Comparison of ENCODE assay signal across 8 cellular contexts in the genomic region with DNA sequence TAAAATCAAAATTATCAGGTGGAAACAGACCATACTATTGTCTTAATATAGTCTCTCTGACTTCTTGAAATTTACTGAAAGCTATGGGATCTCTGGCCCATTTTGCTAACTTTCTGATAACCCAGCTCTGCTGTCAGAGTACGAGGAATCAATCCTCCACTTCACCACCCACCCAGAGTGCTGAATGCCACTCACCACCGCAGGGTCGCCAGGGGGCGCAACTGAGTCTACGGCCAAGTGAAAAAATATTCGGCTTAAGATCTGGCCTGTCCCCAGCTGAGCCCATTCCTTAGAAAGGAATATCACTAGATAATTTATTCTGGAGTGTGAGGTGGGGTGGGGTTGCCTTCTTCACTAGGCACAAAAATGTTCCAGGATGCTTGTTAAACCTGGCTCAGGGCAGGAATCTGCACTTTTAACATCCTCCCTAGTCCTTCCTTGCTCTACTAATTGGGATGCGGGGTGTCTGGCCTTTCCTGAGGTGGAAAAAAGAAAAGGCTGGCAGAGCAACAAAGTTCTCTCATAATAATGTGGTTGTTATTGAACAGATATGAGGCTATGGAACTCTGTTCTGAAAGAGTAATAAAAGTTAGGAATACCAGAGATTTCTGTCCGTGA.
A peak's percentile ranks its signal among the peaks of the same experiment; 100 is the strongest.
DNase-seq lines count a peak whose midpoint lies in the region; ATAC-seq lines count a peak whose summit lies in the region.

No MANE protein-coding gene starts in this region.

- no peaks in the 10 kb centered on the region for H3K27me3 Mint-ChIP-seq in activated CD4-positive, alpha-beta memory T cell treated with anti-CD3 and anti-CD28 coated beads, Interleukin-2, amount 10 ng/mL, durations not matched to agents 7 days and 5 days
- no peaks in the 10 kb centered on the region for H3K27me3 Mint-ChIP-seq in activated CD8-positive, alpha-beta memory T cell treated with anti-CD3 and anti-CD28 coated beads, Interleukin-2, amount 10 ng/mL, durations not matched to agents 7 days and 5 days

- ATAC-seq in GM18909 (IDR thresholded peaks at IDR 0.05; ENCODE audit: poor library complexity, unreplicated experiment), result peak; percentile 71
- ATAC-seq in HG03469 (IDR thresholded peaks at IDR 0.05; ENCODE audit: unreplicated experiment), result peak; percentile 79
- ATAC-seq in activated CD8-positive, alpha-beta memory T cell treated with anti-CD3 and anti-CD28 coated beads, Interleukin-2, amount 10 ng/mL, durations not matched to agents 7 days and 5 days, result no peak
- no peak for ATAC-seq in activated CD4-positive, CD25-positive, alpha-beta regulatory T cell treated with anti-CD3 and anti-CD28 coated beads, Interleukin-2, amount 50 U/mL, for 24 hours

- H3K4me1 ChIP-seq in iPS DF 6.9 (ENCODE audit: control insufficient read depth, insufficient read depth, low read length), result no peaks in the 10 kb centered on the region

- no peak overlapping the region for H3K27ac Mint-ChIP-seq in activated CD4-positive, alpha-beta memory T cell treated with anti-CD3 and anti-CD28 coated beads, Interleukin-2, amount 10 ng/mL, durations not matched to agents 7 days and 5 days
- no peak overlapping the region for H3K27ac Mint-ChIP-seq in activated CD8-positive, alpha-beta memory T cell treated with anti-CD3 and anti-CD28 coated beads, Interleukin-2, amount 10 ng/mL, durations not matched to agents 7 days and 5 days

- peak; percentile 18 for DNase-seq in COR-L47 (lab: John Stamatoyannopoulos, UW)
- peak; percentile 24 for DNase-seq in activated CD4-positive, alpha-beta memory T cell treated with anti-CD3 and anti-CD28 coated beads, Interleukin-2, amount 10 ng/mL, durations not matched to agents 7 days and 5 days
- peak; percentile 20 for DNase-seq in iPS DF 6.9 (ENCODE audit: low read depth, low spot score)
- no peak for DNase-seq in OCI-M2 (lab: John Stamatoyannopoulos, UW; ENCODE audit: unreplicated experiment)
- DNase-seq in activated CD8-positive, alpha-beta memory T cell treated with anti-CD3 and anti-CD28 coated beads, Interleukin-2, amount 10 ng/mL, durations not matched to agents 7 days and 5 days, result no peak

- CTCF ChIA-PET in activated CD4-positive, alpha-beta memory T cell treated with anti-CD3 and anti-CD28 coated beads, Interleukin-2, amount 10 ng/mL, durations not matched to agents 7 days and 5 days (lab: Charles Lee), result no interaction called here
- CTCF ChIA-PET in activated CD8-positive, alpha-beta memory T cell treated with anti-CD3 and anti-CD28 coated beads, Interleukin-2, amount 10 ng/mL, durations not matched to agents 7 days and 5 days (lab: Charles Lee), result no interaction called here

- WGBS in iPS DF 6.9 (ENCODE audit: insufficient coverage, insufficient read length), result no CpG with 5 or more reads among the region's 8 CpGs

- H3K4me3 Mint-ChIP-seq in activated CD4-positive, alpha-beta memory T cell treated with anti-CD3 and anti-CD28 coated beads, Interleukin-2, amount 10 ng/mL, durations not matched to agents 7 days and 5 days, result no peak overlapping the region
- no peak overlapping the region for H3K4me3 Mint-ChIP-seq in activated CD8-positive, alpha-beta memory T cell treated with anti-CD3 and anti-CD28 coated beads, Interleukin-2, amount 10 ng/mL, durations not matched to agents 7 days and 5 days

- no peaks in the 10 kb centered on the region for H3K36me3 Mint-ChIP-seq in activated CD4-positive, alpha-beta memory T cell treated with anti-CD3 and anti-CD28 coated beads, Interleukin-2, amount 10 ng/mL, durations not matched to agents 7 days and 5 days (ENCODE audit: low read depth)
- no peaks in the 10 kb centered on the region for H3K36me3 Mint-ChIP-seq in activated CD8-positive, alpha-beta memory T cell treated with anti-CD3 and anti-CD28 coated beads, Interleukin-2, amount 10 ng/mL, durations not matched to agents 7 days and 5 days

- H3K27ac ChIP-seq in iPS DF 6.9 (ENCODE audit: low read length), result no peak overlapping the region

- no peaks in the 10 kb centered on the region for H3K36me3 ChIP-seq in iPS DF 6.9 (ENCODE audit: control insufficient read depth, insufficient read depth, low read length)

- POLR2A ChIA-PET in activated CD4-positive, alpha-beta memory T cell treated with anti-CD3 and anti-CD28 coated beads, Interleukin-2, amount 10 ng/mL, durations not matched to agents 7 days and 5 days (lab: Charles Lee), result no interaction called here

- no peaks in the 10 kb centered on the region for H3K9me3 Mint-ChIP-seq in activated CD4-positive, alpha-beta memory T cell treated with anti-CD3 and anti-CD28 coated beads, Interleukin-2, amount 10 ng/mL, durations not matched to agents 7 days and 5 days
- H3K9me3 Mint-ChIP-seq in activated CD8-positive, alpha-beta memory T cell treated with anti-CD3 and anti-CD28 coated beads, Interleukin-2, amount 10 ng/mL, durations not matched to agents 7 days and 5 days (ENCODE audit: low read depth), result no peaks in the 10 kb centered on the region

- H3K9me3 ChIP-seq in iPS DF 6.9 (ENCODE audit: control insufficient read depth, insufficient read depth, low read length), result no peaks in the 10 kb centered on the region

- no peak overlapping the region for H3K4me3 ChIP-seq in iPS DF 6.9 (ENCODE audit: low read length)

- H3K4me1 Mint-ChIP-seq in activated CD4-positive, alpha-beta memory T cell treated with anti-CD3 and anti-CD28 coated beads, Interleukin-2, amount 10 ng/mL, durations not matched to agents 7 days and 5 days, result no peaks in the 10 kb centered on the region
- no peaks in the 10 kb centered on the region for H3K4me1 Mint-ChIP-seq in activated CD8-positive, alpha-beta memory T cell treated with anti-CD3 and anti-CD28 coated beads, Interleukin-2, amount 10 ng/mL, durations not matched to agents 7 days and 5 days

- no peaks in the 10 kb centered on the region for H3K27me3 ChIP-seq in iPS DF 6.9 (ENCODE audit: control insufficient read depth, insufficient read depth, low read length)

Comparison
In these comparisons a context has a peak if more than half of its experiments do, and no peak if none do; other contexts are left out.
1. DNase-seq: peak in COR-L47 (single experiment), activated CD4-positive, alpha-beta memory T cell treated with anti-CD3 and anti-CD28 coated beads, Interleukin-2, amount 10 ng/mL, durations not matched to agents 7 days and 5 days (single experiment) and iPS DF 6.9 (single experiment); none in OCI-M2 (single experiment) and activated CD8-positive, alpha-beta memory T cell treated with anti-CD3 and anti-CD28 coated beads, Interleukin-2, amount 10 ng/mL, durations not matched to agents 7 days and 5 days (single experiment).
2. ATAC-seq: peak in GM18909 (single experiment) and HG03469 (single experiment); none in activated CD8-positive, alpha-beta memory T cell treated with anti-CD3 and anti-CD28 coated beads, Interleukin-2, amount 10 ng/mL, durations not matched to agents 7 days and 5 days (single experiment) and activated CD4-positive, CD25-positive, alpha-beta regulatory T cell treated with anti-CD3 and anti-CD28 coated beads, Interleukin-2, amount 50 U/mL, for 24 hours (0 of 2).